Comparison of ENCODE assay signal across 27 cellular contexts in the genomic region with DNA sequence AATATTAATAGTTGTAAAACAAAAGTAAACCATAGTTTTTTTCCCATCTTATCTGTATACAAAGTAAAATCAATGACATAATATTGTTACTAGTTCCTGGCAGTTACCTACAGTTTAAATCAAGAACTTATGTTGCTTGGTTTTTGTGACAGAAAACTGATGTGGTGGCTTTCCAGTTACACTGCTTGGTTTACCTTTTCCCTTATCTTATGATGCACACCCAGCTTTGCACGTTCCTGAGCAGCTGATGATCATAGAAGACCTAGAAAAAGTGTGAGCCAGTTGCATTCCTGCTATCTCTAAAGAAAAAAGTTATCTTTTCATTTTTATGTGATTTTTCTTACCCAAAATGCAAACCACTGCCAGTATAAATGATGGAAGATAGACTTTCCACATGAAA. TPM values are rescaled to one million over a fixed set of nuclear protein-coding genes. Genes with fewer than 3 reads are reported as not detected.
"Had no signal": no experiment of that assay in that cellular context is flagged by ENCODE, and none has a peak within 500 bp of the region (broad histone marks: within the 10 kb centered on the region; RNA-seq: fewer than 3 reads in every experiment).

No MANE protein-coding gene starts in this region.

- H3K4me3 ChIP-seq: stomach, suprapubic skin, testis, thoracic aorta, thyroid gland, tibial artery, tibial nerve, transverse colon, upper lobe of left lung, upper lobe of right lung, uterus, vagina had no signal

- H3K9me3 ChIP-seq: testis, thyroid gland, transverse colon, upper lobe of left lung, vagina had no signal

- H3K27ac ChIP-seq: stomach, suprapubic skin, testis, thoracic aorta, thyroid gland, tibial artery, tibial nerve, transverse colon, upper lobe of left lung, upper lobe of right lung, uterus, vagina had no signal

- DNase-seq: stimulated activated CD4-positive, alpha-beta T cell treated with anti-CD3 and anti-CD28 coated beads, Interleukin-2, amount 100 ng/mL, for 48 hours; stimulated activated CD4-positive, alpha-beta T cell treated with anti-CD3 and anti-CD28 coated beads, Interleukin-4, amount 100 ng/mL, for 1 hour; stimulated activated CD4-positive, alpha-beta T cell treated with anti-CD3 and anti-CD28 coated beads, Interleukin-4, amount 100 ng/mL, for 24 hours; stimulated activated CD4-positive, alpha-beta T cell treated with anti-CD3 and anti-CD28 coated beads, Interleukin-4, amount 100 ng/mL, for 4 hours; stimulated activated CD8-positive, alpha-beta memory T cell treated with anti-CD3 and anti-CD28 coated beads, Interleukin-4, amount 100 ng/mL, for 48 hours; stimulated activated naive B cell treated with anti-CD40 and anti-IgM and Interleukin-4, amounts not matched to agents 10 μg/mL and 1 μg/mL and 100 μg/mL, for 72 hours; stimulated activated naive CD4-positive, alpha-beta T cell; stimulated activated naive CD4-positive, alpha-beta T cell treated with Interleukin-2 at 50 U/mL for 16 hours; stimulated activated naive CD8-positive, alpha-beta T cell treated with anti-CD3 and anti-CD28 coated beads, Interleukin-15, amount 100 ng/mL, for 72 hours; stimulated activated naive CD8-positive, alpha-beta T cell treated with anti-CD3 and anti-CD28 coated beads, Interleukin-15, Interleukin-2, amounts not matched to agents 100 U/mL and 50 U/mL, for 24 hours; stomach; substantia nigra; testis; thyroid gland; tibial artery; transverse colon; trophoblast cell; upper lobe of left lung; upper lobe of right lung; uterus had no signal

- ATAC-seq: stimulated activated effector memory CD8-positive, alpha-beta T cell treated with anti-CD3 and anti-CD28 coated beads, Interleukin-12 subunit alpha, Interleukin-12 subunit beta, amount 100 ng/mL, for 72 hours; stimulated activated memory B cell treated with anti-CD40 and anti-IgM and Interleukin-4, amounts not matched to agents 10 μg/mL and 1 μg/mL and 100 μg/mL, for 72 hours; stimulated activated naive B cell treated with anti-CD40 and anti-IgM and Interleukin-4, amounts not matched to agents 10 μg/mL and 1 μg/mL and 100 μg/mL, for 72 hours; stimulated activated naive CD8-positive, alpha-beta T cell treated with anti-CD3 and anti-CD28 coated beads, Interleukin-15, amount 100 ng/mL, for 72 hours; stimulated activated naive CD8-positive, alpha-beta T cell treated with anti-CD3 and anti-CD28 coated beads, Interleukin-15, Interleukin-2, amounts not matched to agents 100 U/mL and 50 U/mL, for 24 hours; upper lobe of right lung had no signal

- FAIRE-seq: urothelium cell line had no signal

- H3K36me3 ChIP-seq: stomach, suprapubic skin, thoracic aorta, thyroid gland, tibial artery, tibial nerve, transverse colon, upper lobe of left lung, upper lobe of right lung, uterus, vagina had no signal

- H3K4me1 ChIP-seq: suprapubic skin, testis, thyroid gland, tibial artery, tibial nerve, upper lobe of right lung, uterus, vagina had no signal

- H3K27me3 ChIP-seq: stomach, suprapubic skin, testis, thyroid gland, tibial artery, tibial nerve, transverse colon, upper lobe of left lung, upper lobe of right lung, uterus, vagina had no signal

RNA-seq across cellular contexts. Expression of gene LAMP3, which starts 36.4 kb away (rescaled TPM):
- total RNA-seq: thoracic aorta, tibial nerve had no signal
